Comparison of ENCODE assay signal across 8 cellular contexts in genomic region chr17:32609085-32609484, GRCh38.
DNase-seq lines count a peak whose midpoint lies in the region; ATAC-seq and TF ChIP-seq lines count a peak whose summit lies in the region.

No MANE protein-coding gene starts in this region.

- 72 to 75% methylated on average over 6 of the region's 7 CpGs for WGBS in gastroesophageal sphincter (ENCODE audit: low coverage in 1 of 2), 2 donors

- no peaks in the 10 kb centered on the region for H3K4me1 ChIP-seq in gastroesophageal sphincter

- DNase-seq in GM06990 (ENCODE audit: extremely low read depth, insufficient read length), result peak; percentile 61
- DNase-seq in SKM-1 (lab: John Stamatoyannopoulos, UW; ENCODE audit: unreplicated experiment), result peak; percentile 55
- DNase-seq in activated gamma-delta T cell treated with anti-CD3 and anti-CD28 coated beads, Interleukin-2, amount 50 U/mL, for 16 hours (ENCODE audit: low read depth), result peak; percentile 43
- peak; percentile 76 for DNase-seq in left lobe of liver (ENCODE audit: low spot score)
- peak; percentile 36 to 56 for DNase-seq in stimulated activated CD8-positive, alpha-beta memory T cell treated with anti-CD3 and anti-CD28 coated beads, Interleukin-7, amount 100 ng/mL, for 48 hours (ENCODE audit: extremely low read depth in 1 of 2, low read depth in 1 of 2)

- H3K27me3 ChIP-seq in GM06990 (replicated peaks; ENCODE audit: control insufficient read depth, insufficient read depth, low read length) (no peaks in the 10 kb centered on the region), gastroesophageal sphincter (no peaks in the 10 kb centered on the region)

- peak; percentile 70 for TF ChIP-seq CTCF in GM06990 (IDR thresholded peaks at IDR 0.05; ENCODE audit: insufficient read depth, low read length, poor library complexity, severe bottlenecking)
- peak in 1 of 4 experiments; percentile 13 for TF ChIP-seq CTCF in gastroesophageal sphincter (IDR thresholded peaks at IDR 0.05)

- no peak overlapping the region for H3K27ac ChIP-seq in gastroesophageal sphincter

- TF ChIP-seq POLR2A in gastroesophageal sphincter (IDR thresholded peaks at IDR 0.05), result no peak

- H3K36me3 ChIP-seq in GM06990 (ENCODE audit: control insufficient read depth, insufficient read depth, low read length), result no peaks in the 10 kb centered on the region
- peaks cover 0 to 5% of the 10 kb centered on the region in 2 donors for H3K36me3 ChIP-seq in gastroesophageal sphincter

- H3K4me3 ChIP-seq in GM06990 (replicated peaks; ENCODE audit: low read depth, low read length) (no peak overlapping the region), gastroesophageal sphincter (no peak overlapping the region)

- TF ChIP-seq EP300 in gastroesophageal sphincter (IDR thresholded peaks at IDR 0.05), result no peak

- H3K9me3 ChIP-seq in gastroesophageal sphincter, result no peaks in the 10 kb centered on the region

- ATAC-seq in HG03175 (IDR thresholded peaks at IDR 0.05; ENCODE audit: unreplicated experiment) (peak; percentile 84), left lobe of liver (peak; percentile 100), HG02678 (IDR thresholded peaks at IDR 0.05; ENCODE audit: unreplicated experiment) (no peak), gastroesophageal sphincter (no peak)

Comparison
In these comparisons a context has a peak if more than half of its experiments do, and no peak if none do; other contexts are left out.
1. ATAC-seq: peak in HG03175 (single experiment) and left lobe of liver (single experiment); none in HG02678 (single experiment) and gastroesophageal sphincter (single experiment).
2. Peak in every context shown above with its lines, with median percentiles within 50 percentile points of each other: DNase-seq.